In genomic region chr3:151232403-151232802, GRCh38 we compare ENCODE assay signal across 4 cellular contexts. TPM values are rescaled to one million over a fixed set of nuclear protein-coding genes. Genes with fewer than 3 reads are reported as not detected.
"Had no signal": no experiment of that assay in that cellular context is flagged by ENCODE, and none has a peak within 500 bp of the region (broad histone marks: within the 10 kb centered on the region; RNA-seq: fewer than 3 reads in every experiment).

No MANE protein-coding gene starts in this region.

RNA-seq across cellular contexts. Expression of gene GPR171, which starts 29.4 kb away (rescaled TPM):
- total RNA-seq: M059J, PC-3, SJSA1 had no signal
- polyA plus RNA-seq: SK-N-SH had no signal

RNA-seq across cellular contexts. Expression of gene P2RY14, which starts 45.9 kb away (rescaled TPM):
- total RNA-seq: M059J, PC-3, SJSA1 had no signal
- polyA plus RNA-seq: SK-N-SH had no signal
